27 cellular contexts compared by ENCODE assay signal in the genomic region with DNA sequence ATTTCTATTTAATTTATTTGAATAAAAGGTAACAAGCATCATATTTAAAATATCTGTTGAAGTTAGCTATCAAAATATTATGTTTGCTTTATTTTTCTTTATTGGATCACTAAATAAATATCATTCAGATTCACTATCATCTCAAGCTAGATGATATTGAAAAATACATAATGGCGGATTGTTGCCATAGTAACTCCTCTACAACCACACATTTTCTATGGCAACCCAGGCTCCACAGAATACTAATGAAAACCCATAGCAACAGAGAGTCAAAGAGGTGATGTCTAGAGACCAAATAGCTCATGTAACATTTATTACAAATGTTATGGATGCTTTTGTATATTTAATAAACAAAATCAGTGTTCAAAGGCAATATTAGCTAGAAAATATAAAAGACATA.
"Had no signal": no experiment of that assay in that cellular context is flagged by ENCODE, and none has a peak within 500 bp of the region (broad histone marks: within the 10 kb centered on the region; RNA-seq: fewer than 3 reads in every experiment).

No MANE protein-coding gene starts in this region.

- H3K9me3 Mint-ChIP-seq: activated naive CD8-positive, alpha-beta T cell treated with anti-CD3 and anti-CD28 coated beads for 36 hours; activated T-helper 17 cell treated with anti-CD3 and anti-CD28 coated beads, Interleukin-2, amount 50 U/mL, for 72 hours; endodermal cell; nephron progenitor cell; stimulated activated effector memory CD8-positive, alpha-beta T cell treated with anti-CD3 and anti-CD28 coated beads, Interleukin-12 subunit alpha, Interleukin-12 subunit beta, amount 100 ng/mL, for 72 hours; T-helper 2 cell treated with Interferon-gamma antibody and Interleukin-4, amounts not matched to agents 5 μg/mL and 100 μg/mL, for 36 hours had no signal

- H3K4me1 ChIP-seq: prostate gland, stomach had no signal

- H3K36me3 Mint-ChIP-seq: activated CD8-positive, alpha-beta memory T cell treated with anti-CD3 and anti-CD28 coated beads, Interleukin-2, amount 10 ng/mL, durations not matched to agents 7 days and 5 days; activated naive CD8-positive, alpha-beta T cell treated with anti-CD3 and anti-CD28 coated beads for 36 hours; stimulated activated effector memory CD8-positive, alpha-beta T cell treated with anti-CD3 and anti-CD28 coated beads, Interleukin-12 subunit alpha, Interleukin-12 subunit beta, amount 100 ng/mL, for 72 hours had no signal

- H3K4me3 Mint-ChIP-seq: activated CD4-positive, alpha-beta memory T cell treated with anti-CD3 and anti-CD28 coated beads, Interleukin-2, amount 10 ng/mL, durations not matched to agents 7 days and 5 days; activated CD8-positive, alpha-beta memory T cell treated with anti-CD3 and anti-CD28 coated beads, Interleukin-2, amount 10 ng/mL, durations not matched to agents 7 days and 5 days; activated naive CD8-positive, alpha-beta T cell treated with anti-CD3 and anti-CD28 coated beads for 36 hours; activated T-helper 17 cell treated with anti-CD3 and anti-CD28 coated beads, Interleukin-2, amount 50 U/mL, for 72 hours; endodermal cell; nephron progenitor cell; stimulated activated effector memory CD8-positive, alpha-beta T cell treated with anti-CD3 and anti-CD28 coated beads, Interleukin-12 subunit alpha, Interleukin-12 subunit beta, amount 100 ng/mL, for 72 hours; T-helper 2 cell treated with Interferon-gamma antibody and Interleukin-4, amounts not matched to agents 5 μg/mL and 100 μg/mL, for 36 hours; WTC11 had no signal

- H3K4me3 ChIP-seq: lung, prostate gland, stomach had no signal

- DNase-seq: activated CD4-positive, alpha-beta memory T cell treated with anti-CD3 and anti-CD28 coated beads, Interleukin-2, amount 10 ng/mL, durations not matched to agents 7 days and 5 days; activated CD4-positive, alpha-beta T cell treated with anti-CD3 and anti-CD28 coated beads for 4 hours; activated CD8-positive, alpha-beta memory T cell treated with anti-CD3 and anti-CD28 coated beads, Interleukin-2, amount 10 ng/mL, durations not matched to agents 7 days and 5 days; activated naive CD4-positive, alpha-beta T cell; activated naive CD8-positive, alpha-beta T cell treated with anti-CD3 and anti-CD28 coated beads for 36 hours; activated T-cell treated with anti-CD3 and anti-CD28 coated beads, Interleukin-2, amount 50 U/mL, for 1 hour; amygdala; dermis blood vessel endothelial cell; endodermal cell; foreskin fibroblast; glutamatergic neuron; kidney; midbrain; nephron progenitor cell; right cardiac atrium; small intestine; stimulated activated CD4-positive, alpha-beta T cell treated with anti-CD3 and anti-CD28 coated beads, Interleukin-4, amount 100 ng/mL, for 24 hours; stomach; trophoblast cell had no signal

- H3K27ac Mint-ChIP-seq: activated CD4-positive, alpha-beta memory T cell treated with anti-CD3 and anti-CD28 coated beads, Interleukin-2, amount 10 ng/mL, durations not matched to agents 7 days and 5 days; activated CD8-positive, alpha-beta memory T cell treated with anti-CD3 and anti-CD28 coated beads, Interleukin-2, amount 10 ng/mL, durations not matched to agents 7 days and 5 days; activated naive CD8-positive, alpha-beta T cell treated with anti-CD3 and anti-CD28 coated beads for 36 hours; activated T-helper 17 cell treated with anti-CD3 and anti-CD28 coated beads, Interleukin-2, amount 50 U/mL, for 72 hours; endodermal cell; nephron progenitor cell; stimulated activated effector memory CD8-positive, alpha-beta T cell treated with anti-CD3 and anti-CD28 coated beads, Interleukin-12 subunit alpha, Interleukin-12 subunit beta, amount 100 ng/mL, for 72 hours; T-helper 2 cell treated with Interferon-gamma antibody and Interleukin-4, amounts not matched to agents 5 μg/mL and 100 μg/mL, for 36 hours; WTC11 had no signal

- H3K27ac ChIP-seq: epithelial cell of prostate, prostate gland, stomach had no signal

- ATAC-seq: activated CD8-positive, alpha-beta memory T cell treated with anti-CD3 and anti-CD28 coated beads, Interleukin-2, amount 10 ng/mL, durations not matched to agents 7 days and 5 days; activated T-helper 17 cell treated with anti-CD3 and anti-CD28 coated beads, Interleukin-2, amount 50 U/mL, for 72 hours; left lobe of liver; right cardiac atrium; stimulated activated effector memory CD8-positive, alpha-beta T cell treated with anti-CD3 and anti-CD28 coated beads, Interleukin-12 subunit alpha, Interleukin-12 subunit beta, amount 100 ng/mL, for 72 hours; WTC11 had no signal

- H3K9me3 ChIP-seq: prostate gland, stomach had no signal

- H3K27me3 ChIP-seq: stomach had no signal

- H3K4me1 Mint-ChIP-seq: activated CD4-positive, alpha-beta memory T cell treated with anti-CD3 and anti-CD28 coated beads, Interleukin-2, amount 10 ng/mL, durations not matched to agents 7 days and 5 days; activated CD8-positive, alpha-beta memory T cell treated with anti-CD3 and anti-CD28 coated beads, Interleukin-2, amount 10 ng/mL, durations not matched to agents 7 days and 5 days; activated naive CD8-positive, alpha-beta T cell treated with anti-CD3 and anti-CD28 coated beads for 36 hours had no signal

- H3K36me3 ChIP-seq: prostate gland, stomach had no signal

- H3K27me3 Mint-ChIP-seq: activated CD4-positive, alpha-beta memory T cell treated with anti-CD3 and anti-CD28 coated beads, Interleukin-2, amount 10 ng/mL, durations not matched to agents 7 days and 5 days; activated T-helper 17 cell treated with anti-CD3 and anti-CD28 coated beads, Interleukin-2, amount 50 U/mL, for 72 hours had no signal
